Comparison of ENCODE assay signal across 12 cellular contexts in genomic region chr9:136700309-136700708, GRCh38.
DNase-seq lines count a peak whose midpoint lies in the region; ATAC-seq lines count a peak whose summit lies in the region.
"Had no signal": no experiment of that assay in that cellular context is flagged by ENCODE, and none has a peak within 500 bp of the region (broad histone marks: within the 10 kb centered on the region; RNA-seq: fewer than 3 reads in every experiment).

No MANE protein-coding gene starts in this region.

- H3K4me1 ChIP-seq in BLaER1 treated with 17β-estradiol and CSF1 and Interleukin-3, amounts not matched to agents 10 nM and 100 nM, result peaks cover 84 to 98% (median 97%) of the 10 kb centered on the region in 10 experiments

- no peaks in the 10 kb centered on the region for H3K9me3 ChIP-seq in BLaER1 treated with 17β-estradiol and CSF1 and Interleukin-3, amounts not matched to agents 10 nM and 100 nM (replicated peaks in 1 of 11)
- H3K9me3 ChIP-seq: prostate gland had no signal

- H3K27me3 ChIP-seq in BLaER1 treated with 17β-estradiol and CSF1 and Interleukin-3, amounts not matched to agents 10 nM and 100 nM, result peaks cover 0 to 26% (median 0%) of the 10 kb centered on the region in 11 experiments; a peak in 5 of 22 replicates

- peak; percentile 46 for DNase-seq in NCI-H226
- peak; percentile 31 for DNase-seq in dedifferentiated amniotic fluid mesenchymal stem cell (ENCODE audit: extremely low spot score)
- DNase-seq in retina, result no peak
- DNase-seq: activated CD4-positive, CD25-positive, alpha-beta regulatory T cell treated with anti-CD3 and anti-CD28 coated beads, Interleukin-2, amount 50 U/mL, for 72 hours; activated effector memory CD4-positive, alpha-beta T cell treated with Interleukin-2 at 50 U/mL for 16 hours; KG1; midbrain; NCI-H1930 had no signal

- no peaks in the 10 kb centered on the region; a peak in 1 of 22 replicates for H4K20me1 ChIP-seq in BLaER1 treated with 17β-estradiol and CSF1 and Interleukin-3, amounts not matched to agents 10 nM and 100 nM

- peak overlapping the region in 6 of 10 experiments; percentile 7 to 65 (median 47); a peak in 6 of 20 replicates for H3K4me3 ChIP-seq in BLaER1 treated with 17β-estradiol and CSF1 and Interleukin-3, amounts not matched to agents 10 nM and 100 nM
- H3K4me3 ChIP-seq: prostate gland had no signal

- ATAC-seq in HG03378 (IDR thresholded peaks at IDR 0.05; ENCODE audit: unreplicated experiment), result no peak
- ATAC-seq in HG02798 (IDR thresholded peaks at IDR 0.05; ENCODE audit: poor library complexity, unreplicated experiment), result no peak

- peak overlapping the region in 8 of 11 experiments; percentile 5 to 81 (median 74); a peak in 13 of 22 replicates for H3K9ac ChIP-seq in BLaER1 treated with 17β-estradiol and CSF1 and Interleukin-3, amounts not matched to agents 10 nM and 100 nM

- H3K27ac ChIP-seq in BLaER1 treated with 17β-estradiol and CSF1 and Interleukin-3, amounts not matched to agents 10 nM and 100 nM, result peak overlapping the region in 9 of 11 experiments; percentile 69 to 90 (median 80); a peak in 18 of 22 replicates
- H3K27ac ChIP-seq: prostate gland had no signal

- H3K4me2 ChIP-seq in BLaER1 treated with 17β-estradiol and CSF1 and Interleukin-3, amounts not matched to agents 10 nM and 100 nM, result peak overlapping the region; percentile 82 to 100 (median 97)

- no peaks in the 10 kb centered on the region for H3K36me3 ChIP-seq in BLaER1 treated with 17β-estradiol and CSF1 and Interleukin-3, amounts not matched to agents 10 nM and 100 nM
- H3K36me3 ChIP-seq: prostate gland had no signal
